ENCODE assay signal across 12 cellular contexts in genomic region chr2:210727549-210727948, GRCh38.
"Had no signal": no experiment of that assay in that cellular context is flagged by ENCODE, and none has a peak within 500 bp of the region (broad histone marks: within the 10 kb centered on the region; RNA-seq: fewer than 3 reads in every experiment).

No MANE protein-coding gene starts in this region.

- H3K36me3 Mint-ChIP-seq: stimulated activated memory B cell treated with anti-CD40 and anti-IgM and Interleukin-4, amounts not matched to agents 10 μg/mL and 1 μg/mL and 100 μg/mL, for 72 hours had no signal

- H3K4me1 Mint-ChIP-seq: activated T-helper 17 cell treated with anti-CD3 and anti-CD28 coated beads, Interleukin-2, amount 50 U/mL, for 72 hours; stimulated activated memory B cell treated with anti-CD40 and anti-IgM and Interleukin-4, amounts not matched to agents 10 μg/mL and 1 μg/mL and 100 μg/mL, for 72 hours had no signal

- H3K4me3 Mint-ChIP-seq: activated naive CD4-positive, alpha-beta T cell treated with anti-CD3 and anti-CD28 coated beads for 36 hours; activated T-helper 17 cell treated with anti-CD3 and anti-CD28 coated beads, Interleukin-2, amount 50 U/mL, for 72 hours; nephron progenitor cell; stimulated activated memory B cell treated with anti-CD40 and anti-IgM and Interleukin-4, amounts not matched to agents 10 μg/mL and 1 μg/mL and 100 μg/mL, for 72 hours had no signal

- H3K4me3 ChIP-seq: adrenal gland, cardiac muscle cell, dorsolateral prefrontal cortex, lower lobe of right lung, uterus had no signal

- ATAC-seq: activated T-helper 17 cell treated with anti-CD3 and anti-CD28 coated beads, Interleukin-2, amount 50 U/mL, for 72 hours; left colon; lower lobe of right lung; stimulated activated memory B cell treated with anti-CD40 and anti-IgM and Interleukin-4, amounts not matched to agents 10 μg/mL and 1 μg/mL and 100 μg/mL, for 72 hours had no signal

- H3K9me3 Mint-ChIP-seq: activated naive CD4-positive, alpha-beta T cell treated with anti-CD3 and anti-CD28 coated beads for 36 hours; activated T-helper 17 cell treated with anti-CD3 and anti-CD28 coated beads, Interleukin-2, amount 50 U/mL, for 72 hours; nephron progenitor cell; stimulated activated memory B cell treated with anti-CD40 and anti-IgM and Interleukin-4, amounts not matched to agents 10 μg/mL and 1 μg/mL and 100 μg/mL, for 72 hours had no signal

- H3K27ac Mint-ChIP-seq: activated naive CD4-positive, alpha-beta T cell treated with anti-CD3 and anti-CD28 coated beads for 36 hours; activated T-helper 17 cell treated with anti-CD3 and anti-CD28 coated beads, Interleukin-2, amount 50 U/mL, for 72 hours; nephron progenitor cell; stimulated activated memory B cell treated with anti-CD40 and anti-IgM and Interleukin-4, amounts not matched to agents 10 μg/mL and 1 μg/mL and 100 μg/mL, for 72 hours had no signal

- H3K27me3 Mint-ChIP-seq: stimulated activated memory B cell treated with anti-CD40 and anti-IgM and Interleukin-4, amounts not matched to agents 10 μg/mL and 1 μg/mL and 100 μg/mL, for 72 hours had no signal

- DNase-seq: activated naive CD4-positive, alpha-beta T cell treated with anti-CD3 and anti-CD28 coated beads for 36 hours; adrenal gland; dorsolateral prefrontal cortex; left colon; lower lobe of right lung; nephron progenitor cell; occipital lobe; stimulated activated CD4-positive, alpha-beta T cell treated with anti-CD3 and anti-CD28 coated beads, Interleukin-2, amount 100 ng/mL, for 48 hours; uterus had no signal
